In the genomic region with DNA sequence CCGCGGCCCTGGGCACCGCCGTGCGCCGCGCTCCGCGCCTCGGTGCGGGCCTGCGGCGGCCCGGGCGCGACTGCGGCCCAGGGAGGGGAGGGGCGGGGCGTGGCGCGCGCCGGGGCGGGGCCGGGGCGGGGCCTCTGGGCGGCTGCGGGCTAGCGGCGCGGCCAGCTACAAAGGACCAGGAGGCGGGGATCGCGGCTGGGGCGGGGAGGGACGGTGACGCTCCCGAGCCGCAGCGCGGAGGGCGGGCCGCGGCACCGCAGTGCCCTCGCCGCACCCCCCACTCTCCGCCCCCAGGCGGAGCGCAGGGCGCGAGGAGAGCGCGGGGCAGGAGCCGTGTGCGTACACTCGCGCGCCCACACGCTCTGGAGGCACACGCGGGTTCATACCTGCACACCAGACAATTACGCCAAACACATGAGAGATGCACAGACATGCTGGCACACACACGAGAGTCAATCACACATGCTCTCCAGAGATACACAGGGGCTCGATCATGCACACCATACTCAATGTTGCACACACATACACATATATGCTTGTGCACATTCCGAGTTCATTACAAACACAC, we compare ENCODE assay signal across 12 cellular contexts. TPM values are rescaled to one million over a fixed set of nuclear protein-coding genes. Genes with fewer than 3 reads are reported as not detected.
A peak's percentile ranks its signal among the peaks of the same experiment; 100 is the strongest.
DNase-seq lines count a peak whose midpoint lies in the region; ATAC-seq, FAIRE-seq and TF ChIP-seq lines count a peak whose summit lies in the region.
"Had no signal": no experiment of that assay in that cellular context is flagged by ENCODE, and none has a peak within 500 bp of the region (broad histone marks: within the 10 kb centered on the region; RNA-seq: fewer than 3 reads in every experiment).

A gene (minus strand): TSS at position 74 of the 568 bp plus-strand sequence. CDS start 117 bp downstream, outside the sequence.

- TF ChIP-seq EP300 in H1 (IDR thresholded peaks at IDR 0.05; ENCODE audit: borderline replicate concordance in 1 of 2, low read depth in 2 of 2, low read length in 2 of 2) = no peak
- TF ChIP-seq EP300 in neural cell (conservative IDR thresholded peaks at IDR 0.05; ENCODE audit: poor library complexity, severe bottlenecking) = peak; percentile 9

- TF ChIP-seq POLR2A in H1 (IDR thresholded peaks at IDR 0.05; ENCODE audit: control extremely low read depth in 1 of 2, low read depth in 2 of 2, low read length in 2 of 2) = no peak

- H2BK120ac ChIP-seq in H1 (replicated peaks; ENCODE audit: low read depth, low read length) = no peak within 1 kb of the TSS

- H3K4me2 ChIP-seq in H1 (ENCODE audit: insufficient read depth in 1 of 2, low read depth in 2 of 2, low read length in 2 of 2) (peak within 1 kb of the TSS; percentile 73 to 94), neural cell (ENCODE audit: low read length) (peak within 1 kb of the TSS; percentile 81)

- no peak within 1 kb of the TSS for H3K4me3 Mint-ChIP-seq in HFFc6
- H3K4me3 Mint-ChIP-seq: activated B cell treated with CpG ODN at 0.5 μM for 24 hours had no signal

- no peak within 1 kb of the TSS for H3K23ac ChIP-seq in H1 (ENCODE audit: insufficient read length)

- TF ChIP-seq CTCF in H1 (IDR thresholded peaks at IDR 0.05; ENCODE audit: control extremely low read depth in 1 of 3, insufficient read depth in 1 of 3, low read depth in 1 of 3, low read length in 3 of 3) = no peak
- TF ChIP-seq CTCF in neural cell (IDR thresholded peaks at IDR 0.05; ENCODE audit: poor library complexity, severe bottlenecking) = peak; percentile 30
- no peak for TF ChIP-seq CTCF in HFFc6 (IDR thresholded peaks at IDR 0.05)

- DNase-seq in EH (ENCODE audit: low read depth) (peak; percentile 6), NCI-H2107 (lab: John Stamatoyannopoulos, UW) (peak; percentile 15), H1 (ENCODE audit: low read depth in 1 of 2, low spot score in 2 of 2) (peak in 1 of 2 experiments; percentile 80), HFFc6 (no peak), HuH-7.5 (ENCODE audit: low spot score) (no peak)
- DNase-seq in activated CD8-positive, alpha-beta memory T cell treated with anti-CD3 and anti-CD28 coated beads, Interleukin-2, amount 50 U/mL, for 4 hours = no peak
- DNase-seq: activated B cell treated with CpG ODN at 0.5 μM for 24 hours, right lobe of liver, uterus had no signal

- 19% methylated on average over 19 of the region's 66 CpGs; no CpG with 5 or more reads in 1 of the 2 experiments for WGBS in H1 (ENCODE audit: extremely low coverage in 1 of 2, insufficient coverage in 1 of 2, insufficient read length in 1 of 2, insufficient replicate concordance in 2 of 2, low coverage in 1 of 2, low lambda C conversion rate in 2 of 2, missing lambda C conversion rate in 1 of 2), 2 experiments

- no peak within 1 kb of the TSS for H3K27ac Mint-ChIP-seq in HFFc6
- H3K27ac Mint-ChIP-seq: activated B cell treated with CpG ODN at 0.5 μM for 24 hours had no signal

- peaks cover 27 to 76% (median 64%) of the 10 kb centered on the region in 4 experiments for H3K27me3 ChIP-seq in H1 (replicated peaks in 1 of 4; ENCODE audit: control insufficient read depth in 3 of 4, extremely low read depth in 1 of 4, insufficient read depth in 3 of 4, low read length in 3 of 4)
- no peaks in the 10 kb centered on the region for H3K27me3 ChIP-seq in neural cell (ENCODE audit: insufficient read depth, low read depth, low read length)

- no peaks in the 10 kb centered on the region for H3F3A ChIP-seq in neural cell (ENCODE audit: insufficient read depth, low read length, poor library complexity, severe bottlenecking)

- H3K79me1 ChIP-seq in H1 (ENCODE audit: low read depth, low read length) = no peaks in the 10 kb centered on the region

- H3K9me3 ChIP-seq in H1 (ENCODE audit: insufficient read depth in 2 of 2, low read depth in 1 of 2, low read length in 1 of 2) (peaks cover 3 to 5% of the 10 kb centered on the region in 2 experiments; a peak in 2 of 4 replicates), neural cell (ENCODE audit: low read length) (no peaks in the 10 kb centered on the region)
- H3K9me3 ChIP-seq: right lobe of liver, uterus had no signal

- H4K5ac ChIP-seq in H1 (ENCODE audit: insufficient read length, low read depth, low read length) = no peak within 1 kb of the TSS

- H3K36me3 Mint-ChIP-seq in HFFc6 (ENCODE audit: low read depth) = no peaks in the 10 kb centered on the region

- H3K4ac ChIP-seq in H1 (replicated peaks; ENCODE audit: insufficient read length, low read depth, low read length) = peak within 1 kb of the TSS; percentile 83

- H2BK5ac ChIP-seq in H1 (ENCODE audit: low read depth, low read length) = no peak within 1 kb of the TSS; the same call in 1 of the 2 replicates

- H3K4me3 ChIP-seq in H1 (ENCODE audit: extremely low read depth in 1 of 4, insufficient read depth in 2 of 4, low read depth in 3 of 4, low read length in 4 of 4) (peak within 1 kb of the TSS; percentile 36 to 70 (median 43)), neural cell (ENCODE audit: low read length) (peak within 1 kb of the TSS; percentile 87)
- H3K4me3 ChIP-seq: right lobe of liver, uterus had no signal

- no peak for ATAC-seq in GM18870 (IDR thresholded peaks at IDR 0.05; ENCODE audit: unreplicated experiment)

- CTCF ChIA-PET in H1 (lab: Charles Lee; ENCODE audit: partially characterized antibody) = interaction anchor here (1.3 to 2.7 kb wide), 3 partner anchors 9 to 19 kb away, joined by 3 to 21 read pairs (median 9); no protein-coding TSS in a partner anchor

- H3K14ac ChIP-seq in H1 (ENCODE audit: insufficient read length) = no peak within 1 kb of the TSS

- H4K8ac ChIP-seq in H1 (ENCODE audit: extremely low read depth, insufficient read depth, low read length) = no peak within 1 kb of the TSS; the same call in 1 of the 2 replicates

- peak within 1 kb of the TSS; percentile 45; the same call in 1 of the 2 replicates for H2BK12ac ChIP-seq in H1 (ENCODE audit: low read depth, low read length)

- no peak within 1 kb of the TSS for H3K56ac ChIP-seq in H1 (replicated peaks; ENCODE audit: insufficient read length, low read depth, low read length)

- H3K79me2 ChIP-seq in H1 (ENCODE audit: control insufficient read depth in 1 of 2, insufficient read depth in 2 of 2, low read length in 2 of 2) (no peaks in the 10 kb centered on the region), neural cell (replicated peaks; ENCODE audit: insufficient read depth, low read length) (peaks cover 38% of the 10 kb centered on the region)

- no peak within 1 kb of the TSS for H4K91ac ChIP-seq in H1 (replicated peaks; ENCODE audit: insufficient read length, low read length)

- H4K20me1 ChIP-seq in H1 (replicated peaks in 1 of 2; ENCODE audit: control insufficient read depth in 1 of 2, insufficient read depth in 2 of 2, low read length in 2 of 2) (peaks cover 10 to 17% of the 10 kb centered on the region in 2 experiments), neural cell (ENCODE audit: insufficient read depth) (no peaks in the 10 kb centered on the region)

- H2AFZ ChIP-seq in H1 (ENCODE audit: low read length) (peak within 1 kb of the TSS; percentile 75; the same call in 1 of the 2 replicates), neural cell (ENCODE audit: low read depth, low read length) (peak within 1 kb of the TSS; percentile 33)

- H3K4me1 ChIP-seq in H1 (replicated peaks in 1 of 4; ENCODE audit: control insufficient read depth in 3 of 4, insufficient read depth in 4 of 4, low read length in 3 of 4) = peaks cover 13 to 35% (median 22%) of the 10 kb centered on the region in 4 experiments
- H3K4me1 ChIP-seq: right lobe of liver had no signal

- H3K23me2 ChIP-seq in H1 (ENCODE audit: low read depth, low read length) = peaks cover 15% of the 10 kb centered on the region

- peak within 1 kb of the TSS; percentile 100 for H2BK15ac ChIP-seq in H1 (ENCODE audit: low read length)

- peak within 1 kb of the TSS; percentile 49; the same call in 1 of the 2 replicates for H2BK20ac ChIP-seq in H1 (ENCODE audit: low read length)

- FAIRE-seq in H1 (lab: Jason Lieb, UNC) = no peak

- no peak; a peak in 1 of 4 replicates for TF ChIP-seq RAD21 in H1 (IDR thresholded peaks at IDR 0.05 in 1 of 2, conservative IDR thresholded peaks at IDR 0.05 in 1 of 2; ENCODE audit: low read depth in 2 of 2, low read length in 2 of 2)
- peak; percentile 26 for TF ChIP-seq RAD21 in neural cell (conservative IDR thresholded peaks at IDR 0.05)

- H3K9ac ChIP-seq in H1 (replicated peaks in 1 of 4; ENCODE audit: extremely low read depth in 1 of 4, low read depth in 3 of 4, low read length in 3 of 4) (peak within 1 kb of the TSS in 1 of 4 experiments; percentile 41; a peak in 1 of 7 replicates), neural cell (ENCODE audit: low read length) (peak within 1 kb of the TSS; percentile 97)

- H3K36me3 ChIP-seq in H1 (ENCODE audit: control insufficient read depth in 2 of 4, insufficient read depth in 4 of 4, low read length in 3 of 4) (no peaks in the 10 kb centered on the region), neural cell (ENCODE audit: insufficient read depth, low read length) (no peaks in the 10 kb centered on the region)
- H3K36me3 ChIP-seq: right lobe of liver, uterus had no signal

- no peaks in the 10 kb centered on the region for H3K9me2 ChIP-seq in neural cell (ENCODE audit: insufficient read depth, low read length)

- peak within 1 kb of the TSS; percentile 52; the same call in 1 of the 2 replicates for H3K18ac ChIP-seq in H1 (ENCODE audit: extremely low read depth, low read length)

- POLR2A ChIA-PET in H1 (lab: Charles Lee; ENCODE audit: partially characterized antibody) = interaction anchor here (0.9 to 4.6 kb wide), 4 partner anchors 9 to 39 kb away, joined by 3 to 14 read pairs (median 6); no protein-coding TSS in a partner anchor

- H3K27me3 Mint-ChIP-seq in HFFc6 (ENCODE audit: insufficient read depth) = peaks cover 38% of the 10 kb centered on the region

- no peak within 1 kb of the TSS for H3K27ac ChIP-seq in H1 (ENCODE audit: low read depth, low read length)
- H3K27ac ChIP-seq in neural cell (ENCODE audit: low read length) = peak within 1 kb of the TSS; percentile 95
- H3K27ac ChIP-seq: HL-60, right lobe of liver, uterus had no signal

- peak within 1 kb of the TSS; percentile 32; the same call in 1 of the 2 replicates for H2AK5ac ChIP-seq in H1 (ENCODE audit: low read depth, low read length)

- H3K9me3 Mint-ChIP-seq in HFFc6 = peaks cover 20% of the 10 kb centered on the region; the same call in 1 of the 2 replicates

- no peaks in the 10 kb centered on the region for H3K4me1 Mint-ChIP-seq in HFFc6 (ENCODE audit: low read depth)

RNA-seq across cellular contexts. Expression of the gene that starts here (rescaled TPM):
- total RNA-seq in H1 (2021; fragmentation: NEBNext Ultra II Directional; extraction: Animal tissue kit (Norgen Biotek cat#: 25700)) = 117 and 120 TPM in 2 replicates
- polyA plus RNA-seq in H1 (2011; rRNA removed) = 131 and 137 TPM in 2 replicates
- polyA plus RNA-seq in H1 (2011; cell fraction: cytosol; rRNA removed) = 121 TPM
- polyA plus RNA-seq in H1 (2011; cell fraction: nucleus; rRNA removed) = 117 TPM
- polyA plus RNA-seq in H1 (2012, experiment 1 of 2) = 104 to 147 TPM (median 135 TPM) in 4 replicates
- 125 TPM for polyA plus RNA-seq in H1 (2012, experiment 2 of 2)
- 92.2 TPM for polyA plus RNA-seq in H1 (2013, experiment 1 of 2)
- polyA plus RNA-seq in H1 (2013, experiment 2 of 2) = 91.3 TPM
- polyA minus RNA-seq in H1 (2011; rRNA and poly(A)+ RNA removed) = 101 and 107 TPM in 2 replicates
- 75.3 TPM for polyA minus RNA-seq in H1 (2011; cell fraction: cytosol; rRNA and poly(A)+ RNA removed)
- 50.6 TPM for polyA minus RNA-seq in H1 (2011; cell fraction: nucleus; rRNA and poly(A)+ RNA removed)
- polyA plus RNA-seq in neural cell = 642 and 752 TPM in 2 replicates
- polyA minus RNA-seq in neural cell = 709 and 726 TPM in 2 replicates
- not detected for total RNA-seq in HFFc6 (2021; fragmentation: NEBNext Ultra II Directional; extraction: Animal tissue kit (Norgen Biotek cat#: 25700))

Comparison
In these comparisons a context has a peak if more than half of its experiments do, and no peak if none do; other contexts are left out.
1. RNA of the gene that starts here (total RNA-seq): 117 to 120 TPM in H1; not detected in HFFc6; every median in the first group is over 100 times any median in the second.
2. DNase-seq: peak in EH (single experiment) and NCI-H2107 (single experiment); none in HFFc6 (single experiment), activated CD8-positive, alpha-beta memory T cell treated with anti-CD3 and anti-CD28 coated beads, Interleukin-2, amount 50 U/mL, for 4 hours (single experiment) and HuH-7.5 (single experiment).